11 cellular contexts compared by ENCODE assay signal in the genomic region with DNA sequence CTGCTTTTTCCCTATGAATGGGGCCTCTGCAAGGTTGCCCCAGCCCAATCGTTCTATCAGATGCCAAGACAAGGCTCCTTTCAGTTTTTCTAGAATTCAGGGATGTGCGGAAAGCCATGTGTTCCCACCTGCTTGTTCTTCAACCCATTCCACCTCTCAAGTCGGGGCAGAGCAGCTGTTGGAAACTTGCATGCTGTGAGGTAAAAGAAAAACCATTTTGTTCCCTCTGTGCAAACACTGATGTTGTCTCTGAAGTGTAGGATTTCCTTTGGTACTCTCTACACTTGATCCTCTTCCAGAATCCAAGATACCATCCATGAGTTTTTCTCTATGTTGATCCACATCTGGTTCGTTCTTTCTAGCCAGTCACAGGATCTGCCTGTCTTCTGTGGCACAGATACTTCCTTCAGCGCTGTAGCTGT. TPM values are rescaled to one million over a fixed set of nuclear protein-coding genes. Genes with fewer than 3 reads are reported as not detected.
DNase-seq lines count a peak whose midpoint lies in the region; ATAC-seq and TF ChIP-seq lines count a peak whose summit lies in the region.
"Had no signal": no experiment of that assay in that cellular context is flagged by ENCODE, and none has a peak within 500 bp of the region (broad histone marks: within the 10 kb centered on the region; RNA-seq: fewer than 3 reads in every experiment).

No MANE protein-coding gene starts in this region.

- H3K79me2 ChIP-seq in parathyroid adenoma, result peaks cover 2% of the 10 kb centered on the region

- peaks cover 9% of the 10 kb centered on the region for H3K36me3 Mint-ChIP-seq in endothelial cell (ENCODE audit: low read depth, unreplicated experiment)
- H3K36me3 Mint-ChIP-seq: natural killer cell had no signal

- TF ChIP-seq CTCF in endothelial cell (IDR thresholded peaks at IDR 0.05; ENCODE audit: unreplicated experiment), result no peak
- no peak for TF ChIP-seq CTCF in parathyroid adenoma (IDR thresholded peaks at IDR 0.05)

- peak; percentile 21 for TF ChIP-seq POLR2A in GM19193 (IDR thresholded peaks at IDR 0.05; ENCODE audit: extremely low read depth, insufficient read depth, insufficient read length)

- H3K36me3 ChIP-seq in parathyroid adenoma (ENCODE audit: control insufficient read depth, insufficient read depth, low read length), result no peaks in the 10 kb centered on the region

- H3K4me1 Mint-ChIP-seq in endothelial cell (ENCODE audit: unreplicated experiment), result peaks cover 56% of the 10 kb centered on the region

- no peak overlapping the region for H3K4me3 Mint-ChIP-seq in endothelial cell (ENCODE audit: unreplicated experiment)
- H3K4me3 Mint-ChIP-seq: natural killer cell had no signal

- peak overlapping the region; percentile 29 for H3K27ac ChIP-seq in parathyroid adenoma

- H3K4me2 ChIP-seq in parathyroid adenoma (ENCODE audit: low read length), result no peak overlapping the region

- H3K4me3 ChIP-seq in parathyroid adenoma (ENCODE audit: low read depth, low read length), result no peak overlapping the region

- H2AFZ ChIP-seq in parathyroid adenoma, result no peak overlapping the region

- no peaks in the 10 kb centered on the region for H3K9me3 Mint-ChIP-seq in endothelial cell (ENCODE audit: unreplicated experiment)
- H3K9me3 Mint-ChIP-seq: natural killer cell had no signal

- no peak overlapping the region for H3K9ac ChIP-seq in parathyroid adenoma

- H3K4me1 ChIP-seq in parathyroid adenoma, result peaks cover 7% of the 10 kb centered on the region

- H3K9me3 ChIP-seq in parathyroid adenoma (ENCODE audit: control insufficient read depth, low read length), result no peaks in the 10 kb centered on the region

- peak overlapping the region; percentile 55 for H3K27ac Mint-ChIP-seq in endothelial cell (ENCODE audit: unreplicated experiment)

- DNase-seq in NCI-H345 treated with DMSO at 0.1 percent for 48 hours (lab: John Stamatoyannopoulos, UW; ENCODE audit: unreplicated experiment) (peak; percentile 66), endothelial cell (ENCODE audit: low spot score) (no peak), NAMALWA (ENCODE audit: low spot score) (no peak), D341Med (ENCODE audit: low spot score) (no peak)
- DNase-seq in effector CD4-positive, alpha-beta T cell, result no peak
- DNase-seq: Karpas-422; natural killer cell; stimulated activated CD4-positive, alpha-beta T cell treated with anti-CD3 and anti-CD28 coated beads, Interleukin-4, amount 100 ng/mL, for 24 hours had no signal

- H3K27me3 ChIP-seq in parathyroid adenoma (ENCODE audit: control insufficient read depth, insufficient read depth, low read length), result no peaks in the 10 kb centered on the region

- peaks cover 8% of the 10 kb centered on the region for H3K27me3 Mint-ChIP-seq in endothelial cell (ENCODE audit: unreplicated experiment)

- no peak for ATAC-seq in HG03457 (IDR thresholded peaks at IDR 0.05; ENCODE audit: unreplicated experiment)

RNA-seq across cellular contexts. Expression of a gene that starts 7.3 kb away (rescaled TPM):
- 18.0 TPM for total RNA-seq in endothelial cell (ENCODE audit: unreplicated experiment)
